Comparison of ENCODE assay signal across 2 cellular contexts in the genomic region with DNA sequence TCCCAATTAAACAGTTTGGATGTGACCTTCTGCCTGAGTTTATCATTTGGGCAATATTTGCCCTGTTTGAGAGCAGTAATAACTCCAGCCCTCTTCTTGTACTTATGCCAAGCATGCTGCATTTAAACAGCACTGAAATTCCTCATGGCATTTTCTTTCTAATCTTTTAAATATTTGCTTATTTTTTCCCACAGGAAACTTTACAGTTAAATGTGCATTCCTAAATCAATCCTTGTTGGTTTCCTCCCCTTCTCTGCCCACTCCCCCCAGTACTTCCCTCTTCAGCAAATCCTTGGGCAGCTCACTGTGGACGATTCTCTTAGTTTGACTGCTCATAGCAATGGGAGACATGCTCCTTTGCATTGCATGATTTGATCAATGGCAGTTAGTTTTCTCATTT.
TF ChIP-seq lines count a peak whose summit lies in the region.

No MANE protein-coding gene starts in this region.

TF ChIP-seq in IMR-90, 13 proteins besides CTCF, POLR2A, EP300 and RAD21:
- no peak for TF ChIP-seq RCOR1 (IDR thresholded peaks at IDR 0.05; ENCODE audit: insufficient replicate concordance, low read length)
- no peak for TF ChIP-seq USF2 (IDR thresholded peaks at IDR 0.05; ENCODE audit: low read depth, low read length)
- TF ChIP-seq, protein P1, sequence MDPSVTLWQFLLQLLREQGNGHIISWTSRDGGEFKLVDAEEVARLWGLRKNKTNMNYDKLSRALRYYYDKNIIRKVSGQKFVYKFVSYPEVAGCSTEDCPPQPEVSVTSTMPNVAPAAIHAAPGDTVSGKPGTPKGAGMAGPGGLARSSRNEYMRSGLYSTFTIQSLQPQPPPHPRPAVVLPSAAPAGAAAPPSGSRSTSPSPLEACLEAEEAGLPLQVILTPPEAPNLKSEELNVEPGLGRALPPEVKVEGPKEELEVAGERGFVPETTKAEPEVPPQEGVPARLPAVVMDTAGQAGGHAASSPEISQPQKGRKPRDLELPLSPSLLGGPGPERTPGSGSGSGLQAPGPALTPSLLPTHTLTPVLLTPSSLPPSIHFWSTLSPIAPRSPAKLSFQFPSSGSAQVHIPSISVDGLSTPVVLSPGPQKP (IDR thresholded peaks at IDR 0.05; ENCODE audit: borderline replicate concordance, low read depth, low read length): no peak
- no peak for TF ChIP-seq CHD1 (IDR thresholded peaks at IDR 0.05; ENCODE audit: low read depth, low read length)
- no peak for TF ChIP-seq CEBPB (IDR thresholded peaks at IDR 0.05; ENCODE audit: low read depth, low read length)
- no peak for TF ChIP-seq RFX5 (IDR thresholded peaks at IDR 0.05; ENCODE audit: low read depth, low read length)
- no peak for TF ChIP-seq BHLHE40 (IDR thresholded peaks at IDR 0.05; ENCODE audit: low read depth, low read length)
- no peak for TF ChIP-seq MAFK (IDR thresholded peaks at IDR 0.05; ENCODE audit: low read depth, low read length)
- no peak for TF ChIP-seq NFE2L2 (IDR thresholded peaks at IDR 0.05; ENCODE audit: low read depth, low read length)
- TF ChIP-seq SMC3 (IDR thresholded peaks at IDR 0.05; ENCODE audit: low read depth, low read length): no peak
- TF ChIP-seq FOS (IDR thresholded peaks at IDR 0.05; ENCODE audit: low read depth, low read length): no peak
- TF ChIP-seq MXI1 (IDR thresholded peaks at IDR 0.05; ENCODE audit: borderline replicate concordance, low read depth, low read length): no peak
- no peak for TF ChIP-seq MAZ (IDR thresholded peaks at IDR 0.05; ENCODE audit: borderline replicate concordance, low read depth, low read length)

TF ChIP-seq in HepG2, 621 proteins besides CTCF, POLR2A, EP300 and RAD21:
- TF ChIP-seq, protein P2, sequence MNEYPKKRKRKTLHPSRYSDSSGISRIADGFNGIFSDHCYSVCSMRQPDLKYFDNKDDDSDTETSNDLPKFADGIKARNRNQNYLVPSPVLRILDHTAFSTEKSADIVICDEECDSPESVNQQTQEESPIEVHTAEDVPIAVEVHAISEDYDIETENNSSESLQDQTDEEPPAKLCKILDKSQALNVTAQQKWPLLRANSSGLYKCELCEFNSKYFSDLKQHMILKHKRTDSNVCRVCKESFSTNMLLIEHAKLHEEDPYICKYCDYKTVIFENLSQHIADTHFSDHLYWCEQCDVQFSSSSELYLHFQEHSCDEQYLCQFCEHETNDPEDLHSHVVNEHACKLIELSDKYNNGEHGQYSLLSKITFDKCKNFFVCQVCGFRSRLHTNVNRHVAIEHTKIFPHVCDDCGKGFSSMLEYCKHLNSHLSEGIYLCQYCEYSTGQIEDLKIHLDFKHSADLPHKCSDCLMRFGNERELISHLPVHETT (CRISPR knock-in tag; conservative IDR thresholded peaks at IDR 0.05): no peak
- TF ChIP-seq CBX2 (IDR thresholded peaks at IDR 0.05; ENCODE audit: low read depth, low read length) (no peak), CBX2 (CRISPR knock-in tag; IDR thresholded peaks at IDR 0.05; ENCODE audit: low read depth) (no peak), TFAP4 (IDR thresholded peaks at IDR 0.05; ENCODE audit: borderline replicate concordance, low read depth) (no peak), MZF1 (CRISPR knock-in tag; IDR thresholded peaks at IDR 0.05; ENCODE audit: borderline replicate concordance) (no peak), SUZ12 (IDR thresholded peaks at IDR 0.05; ENCODE audit: low read depth, low read length) (no peak), ZNF234 (CRISPR knock-in tag; conservative IDR thresholded peaks at IDR 0.05) (no peak), ZNF674 (CRISPR knock-in tag; IDR thresholded peaks at IDR 0.05; ENCODE audit: low read depth) (no peak), TAF15 (IDR thresholded peaks at IDR 0.05; ENCODE audit: low read depth, low read length, poor library complexity, severe bottlenecking) (no peak), FOXP1 (IDR thresholded peaks at IDR 0.05) (no peak), FOXP1 (CRISPR knock-in tag; IDR thresholded peaks at IDR 0.05) (no peak), ATRX (CRISPR knock-in tag; IDR thresholded peaks at IDR 0.05; ENCODE audit: borderline replicate concordance) (no peak), ZNF557 (CRISPR knock-in tag; IDR thresholded peaks at IDR 0.05) (no peak), BCL6 (CRISPR knock-in tag; IDR thresholded peaks at IDR 0.05) (no peak), GTF3A (CRISPR knock-in tag; conservative IDR thresholded peaks at IDR 0.05) (no peak), DPF2 (CRISPR knock-in tag; IDR thresholded peaks at IDR 0.05; ENCODE audit: borderline replicate concordance, low read depth) (no peak), ELF4 (CRISPR knock-in tag; IDR thresholded peaks at IDR 0.05; ENCODE audit: borderline replicate concordance) (no peak)
